ENCODE assay signal across 11 cellular contexts in the genomic region with DNA sequence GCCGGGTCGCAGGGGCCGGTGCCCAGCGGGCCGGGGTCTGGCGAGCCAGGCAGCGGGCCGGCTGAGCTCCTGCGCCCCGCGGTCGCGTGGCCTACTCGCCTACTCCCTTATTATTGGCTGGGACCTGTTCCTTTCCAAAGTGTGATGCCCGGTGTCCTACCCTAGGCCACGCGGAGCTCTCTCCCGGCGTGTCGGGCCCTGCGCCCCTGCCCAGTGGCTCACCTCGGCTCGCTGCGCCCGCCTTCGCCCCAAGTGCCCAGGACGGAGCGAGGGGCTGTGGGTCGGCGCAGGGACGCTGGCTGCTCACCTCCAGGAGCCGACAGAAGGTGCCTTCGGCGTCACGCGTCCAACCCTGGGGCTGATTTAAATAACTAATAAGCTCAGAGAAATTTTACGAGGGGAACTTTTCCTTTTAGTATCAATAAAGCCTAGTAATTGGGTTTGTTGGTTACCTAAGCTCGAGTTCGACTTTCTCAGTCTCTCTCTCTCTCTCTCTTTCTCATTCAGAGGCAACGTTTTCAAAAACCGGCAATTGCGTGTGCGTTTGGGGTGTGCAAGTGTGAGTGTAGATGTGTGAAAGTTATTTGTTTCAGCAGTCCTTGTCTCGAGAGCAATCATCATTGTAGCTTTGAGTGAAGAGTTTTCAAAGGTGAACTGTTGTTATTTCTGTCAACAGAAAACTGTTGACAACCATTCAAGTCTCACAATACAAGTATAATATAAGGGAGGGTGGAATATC. TPM values are rescaled to one million over a fixed set of nuclear protein-coding genes. Genes with fewer than 3 reads are reported as not detected.
DNase-seq lines count a peak whose midpoint lies in the region; ATAC-seq and TF ChIP-seq lines count a peak whose summit lies in the region.
"Had no signal": no experiment of that assay in that cellular context is flagged by ENCODE, and none has a peak within 500 bp of the region (broad histone marks: within the 10 kb centered on the region; RNA-seq: fewer than 3 reads in every experiment).

No MANE protein-coding gene starts in this region.

- TF ChIP-seq POLR2A in ovary (IDR thresholded peaks at IDR 0.05), result no peak

- TF ChIP-seq EP300 in ovary (IDR thresholded peaks at IDR 0.05), result no peak

- H3K27me3 ChIP-seq in ovary, result peaks cover 3% of the 10 kb centered on the region

- no peaks in the 10 kb centered on the region for H3K36me3 ChIP-seq in SK-N-MC (ENCODE audit: insufficient read depth, low read length)
- no peaks in the 10 kb centered on the region for H3K36me3 ChIP-seq in ovary

- no peaks in the 10 kb centered on the region for H3K36me3 Mint-ChIP-seq in glutamatergic neuron (ENCODE audit: unreplicated experiment)

- peaks cover 7% of the 10 kb centered on the region for H3K9me3 Mint-ChIP-seq in glutamatergic neuron (ENCODE audit: unreplicated experiment)

- no peak overlapping the region for H3K9ac ChIP-seq in SK-N-MC (ENCODE audit: insufficient read length)

- H3K9me3 ChIP-seq in SK-N-MC (ENCODE audit: low read depth, low read length) (no peaks in the 10 kb centered on the region), ovary (no peaks in the 10 kb centered on the region)

- intact Hi-C loops in ovary (cut with DNase I), result no loop called here

- H3K4me3 ChIP-seq in SK-N-MC, result peak overlapping the region; percentile 82
- peak overlapping the region; percentile 36 for H3K4me3 ChIP-seq in ovary

- peak overlapping the region; percentile 81 for H3K4me3 Mint-ChIP-seq in glutamatergic neuron (ENCODE audit: unreplicated experiment)

- no peak for ATAC-seq in GM21390 (IDR thresholded peaks at IDR 0.05; ENCODE audit: unreplicated experiment)

- no peak overlapping the region for H3K27ac Mint-ChIP-seq in glutamatergic neuron (ENCODE audit: unreplicated experiment)

- peaks cover 12% of the 10 kb centered on the region for H3K4me1 Mint-ChIP-seq in glutamatergic neuron (ENCODE audit: low read depth, unreplicated experiment)

- DNase-seq in NCI-H82 (lab: John Stamatoyannopoulos, UW), result peak; percentile 64
- no peak for DNase-seq in NCI-H82 treated with DMSO at 0.1 percent for 48 hours (lab: John Stamatoyannopoulos, UW; ENCODE audit: unreplicated experiment)
- DNase-seq in SK-N-MC (ENCODE audit: low read depth, low spot score), result no peak
- DNase-seq in glutamatergic neuron, result no peak
- DNase-seq in ovary, result no peak
- no peak for DNase-seq in NCI-H345 treated with DMSO at 0.1 percent for 48 hours (lab: John Stamatoyannopoulos, UW; ENCODE audit: unreplicated experiment)
- no peak for DNase-seq in 8988T
- DNase-seq: MV-4-11, NCI-H524 treated with DMSO at 0.1 percent for 48 hours had no signal

- peaks cover 45% of the 10 kb centered on the region for H3K27me3 Mint-ChIP-seq in glutamatergic neuron (ENCODE audit: unreplicated experiment)

- no peak overlapping the region for H3K27ac ChIP-seq in SK-N-MC
- H3K27ac ChIP-seq in ovary, result no peak overlapping the region
- H3K27ac ChIP-seq: 22Rv1 had no signal

- H3K4me1 ChIP-seq in ovary (ENCODE audit: insufficient read depth), result peaks cover 7% of the 10 kb centered on the region

- 9 to 13% (median 11%) methylated on average over 30 to 44 of the region's 44 CpGs for WGBS in ovary, 3 donors

- TF ChIP-seq CTCF in glutamatergic neuron (IDR thresholded peaks at IDR 0.05; ENCODE audit: partially characterized antibody, unreplicated experiment) (no peak), ovary (IDR thresholded peaks at IDR 0.05) (no peak)

RNA-seq across cellular contexts. Expression of gene SATB2, which starts 7.0 kb away (rescaled TPM):
- total RNA-seq in glutamatergic neuron (ENCODE audit: unreplicated experiment), result 20.8 TPM
- total RNA-seq in ovary, result 1 to 10 TPM; 1.3 to 6.3 (median 3.9) TPM
- 1 to 10 TPM in 1 of 2 donors, under 1 TPM in 1; 0.92 to 2.2 TPM for polyA plus RNA-seq in ovary
